1 cellular context compared by ENCODE assay signal in genomic region chr2:120348134-120349103, GRCh38.
A peak's percentile ranks its signal among the peaks of the same experiment; 100 is the strongest.
TF ChIP-seq lines count a peak whose summit lies in the region.

No MANE protein-coding gene starts in this region.

TF ChIP-seq in HepG2, 621 proteins besides CTCF, POLR2A, EP300 and RAD21 (continued from another document):
- TF ChIP-seq ZKSCAN1 (IDR thresholded peaks at IDR 0.05; ENCODE audit: low read length) (0 out of 2 replicates have a peak, but pooled peaks have one; percentile 61), BORCS8-MEF2B (CRISPR knock-in tag; IDR thresholded peaks at IDR 0.05) (no peak), SP1 (IDR thresholded peaks at IDR 0.05) (no peak), SP1 (CRISPR knock-in tag; IDR thresholded peaks at IDR 0.05) (no peak), ZNF775 (CRISPR knock-in tag; IDR thresholded peaks at IDR 0.05; ENCODE audit: borderline replicate concordance) (no peak), EEA1 (CRISPR knock-in tag; IDR thresholded peaks at IDR 0.05; ENCODE audit: borderline replicate concordance) (no peak), YY1 (IDR thresholded peaks at IDR 0.05; ENCODE audit: insufficient read depth, insufficient replicate concordance, low read depth, low read length) (no peak), MYNN (CRISPR knock-in tag; IDR thresholded peaks at IDR 0.05; ENCODE audit: low read depth) (no peak), ZNF558 (CRISPR knock-in tag; IDR thresholded peaks at IDR 0.05; ENCODE audit: borderline replicate concordance) (no peak), CEBPB (IDR thresholded peaks at IDR 0.05; ENCODE audit: borderline replicate concordance, low read depth, low read length) (peak; percentile 75), ZNF781 (CRISPR knock-in tag; IDR thresholded peaks at IDR 0.05; ENCODE audit: borderline replicate concordance, not compliant biosample characterization) (no peak), ESRRA (CRISPR knock-in tag; IDR thresholded peaks at IDR 0.05; ENCODE audit: low read depth) (no peak), ZBTB20 (CRISPR knock-in tag; IDR thresholded peaks at IDR 0.05; ENCODE audit: borderline replicate concordance, low read depth) (no peak), SATB2 (CRISPR knock-in tag; IDR thresholded peaks at IDR 0.05) (no peak), SAP130 (CRISPR knock-in tag; IDR thresholded peaks at IDR 0.05; ENCODE audit: low read depth) (peak; percentile 34; the same call in 1 of the 2 replicates)
